In genomic region chr1:28236656-28237331, GRCh38 we compare ENCODE assay signal across 8 cellular contexts. TPM values are rescaled to one million over a fixed set of nuclear protein-coding genes. Genes with fewer than 3 reads are reported as not detected.
DNase-seq lines count a peak whose midpoint lies in the region; ATAC-seq and TF ChIP-seq lines count a peak whose summit lies in the region.

No MANE protein-coding gene starts in this region.

- H3K36me3 ChIP-seq in A673 (ENCODE audit: insufficient read depth, low read length, poor library complexity, severe bottlenecking) = peaks cover 7% of the 10 kb centered on the region
- H3K36me3 ChIP-seq in HUES6 (ENCODE audit: control insufficient read depth, insufficient read depth, low read length) = peaks cover 16% of the 10 kb centered on the region
- H3K36me3 ChIP-seq in mesodermal cell (ENCODE audit: control insufficient read depth, insufficient read depth, low read length) = peaks cover 24% of the 10 kb centered on the region

- H3K9ac ChIP-seq in HUES6 (ENCODE audit: low read length) = peak overlapping the region; percentile 97

- POLR2A ChIA-PET in A673 (lab: Charles Lee; ENCODE audit: low non-redundant PET) = no interaction called here

- 9 to 16% methylated on average over 11 to 14 of the region's 20 CpGs for WGBS in mesodermal cell (ENCODE audit: insufficient coverage in 2 of 2), 2 experiments

- H3K27ac ChIP-seq in A673 (ENCODE audit: low read depth, low read length, poor library complexity, severe bottlenecking) (peak overlapping the region; percentile 82), HUES6 (ENCODE audit: low read depth, low read length) (peak overlapping the region; percentile 75; the same call in 1 of the 2 replicates), coronary artery (peak overlapping the region; percentile 70 to 95), mesodermal cell (ENCODE audit: low read depth, low read length, severe bottlenecking) (no peak overlapping the region)

- no peaks in the 10 kb centered on the region for H3K9me3 ChIP-seq in A673 (ENCODE audit: low read depth, low read length, poor library complexity, severe bottlenecking)
- H3K9me3 ChIP-seq in HUES6 (ENCODE audit: control insufficient read depth, insufficient read depth, low read depth, low read length) = no peaks in the 10 kb centered on the region
- no peaks in the 10 kb centered on the region for H3K9me3 ChIP-seq in mesodermal cell (ENCODE audit: control insufficient read depth, low read length)

- ATAC-seq in GM19467 (IDR thresholded peaks at IDR 0.05; ENCODE audit: unreplicated experiment) (no peak), HG02852 (IDR thresholded peaks at IDR 0.05; ENCODE audit: unreplicated experiment) (no peak), GM18511 (IDR thresholded peaks at IDR 0.05; ENCODE audit: unreplicated experiment) (no peak)

- H3K27me3 ChIP-seq in A673 (replicated peaks; ENCODE audit: insufficient read depth, low read depth, low read length, poor library complexity) (no peaks in the 10 kb centered on the region), HUES6 (ENCODE audit: control insufficient read depth, insufficient read depth, low read length) (no peaks in the 10 kb centered on the region)

- BruUV-seq in A673 (replicated peaks; lab: Mats Ljungman, UMichigan) = no TSS peak

- H3K4me3 ChIP-seq in A673 (ENCODE audit: low read depth, low read length, poor library complexity, severe bottlenecking) = peak overlapping the region; percentile 97
- H3K4me3 ChIP-seq in HUES6 (ENCODE audit: low read depth, low read length) = peak overlapping the region; percentile 93
- H3K4me3 ChIP-seq in coronary artery = peak overlapping the region; percentile 95
- H3K4me3 ChIP-seq in mesodermal cell (ENCODE audit: extremely low read depth, insufficient read depth, low read length, poor library complexity, severe bottlenecking) = peak overlapping the region; percentile 97

- no peak for DNase-seq in A673 (ENCODE audit: low spot score)
- no peak for DNase-seq in coronary artery (ENCODE audit: low spot score)
- DNase-seq in NCI-H524 treated with DMSO at 0.1 percent for 48 hours (lab: John Stamatoyannopoulos, UW) = no peak

- intact Hi-C loops in A673 (cut with micrococcal nuclease; ENCODE audit: unreplicated experiment) = no loop called here

- TF ChIP-seq CTCF in A673 (conservative IDR thresholded peaks at IDR 0.05; ENCODE audit: low read depth, low read length) (no peak), coronary artery (IDR thresholded peaks at IDR 0.05) (no peak)

- H3K4me1 ChIP-seq in A673 (ENCODE audit: insufficient read depth, low read length, poor library complexity, severe bottlenecking) (peaks cover 5% of the 10 kb centered on the region), HUES6 (ENCODE audit: control insufficient read depth, insufficient read depth, low read length) (peaks cover 5% of the 10 kb centered on the region; the same call in 1 of the 2 replicates), mesodermal cell (ENCODE audit: control insufficient read depth, insufficient read depth, low read length, poor library complexity, severe bottlenecking) (peaks cover 9% of the 10 kb centered on the region)

- CTCF ChIA-PET in A673 (lab: Charles Lee) = interaction anchor here (1.3 kb wide), 1 partner anchor 12 kb away, joined by 7 read pairs; no protein-coding TSS in a partner anchor

RNA-seq across cellular contexts. Expression of gene ATP5IF1, which starts 0.9 kb away (rescaled TPM):
- total RNA-seq in A673 (2021) = 144 and 158 TPM in 2 replicates
- 288 TPM for polyA plus RNA-seq in mesodermal cell (2013, experiment 1 of 2)
- polyA plus RNA-seq in mesodermal cell (2013, experiment 2 of 2) = 287 TPM

RNA-seq across cellular contexts. Expression of gene DNAJC8, which starts 4.0 kb away (rescaled TPM):
- total RNA-seq in A673 (2021) = 134 and 135 TPM in 2 replicates
- 139 TPM for polyA plus RNA-seq in mesodermal cell (2013, experiment 1 of 2)
- polyA plus RNA-seq in mesodermal cell (2013, experiment 2 of 2) = 142 TPM

RNA-seq across cellular contexts. Expression of gene SESN2, which starts 22.5 kb away (rescaled TPM):
- total RNA-seq in A673 (2021) = 15.7 and 19.8 TPM in 2 replicates
- polyA plus RNA-seq in mesodermal cell (2013, experiment 1 of 2) = 22.1 TPM
- 19.0 TPM for polyA plus RNA-seq in mesodermal cell (2013, experiment 2 of 2)
